8 cellular contexts compared by ENCODE assay signal in the genomic region with DNA sequence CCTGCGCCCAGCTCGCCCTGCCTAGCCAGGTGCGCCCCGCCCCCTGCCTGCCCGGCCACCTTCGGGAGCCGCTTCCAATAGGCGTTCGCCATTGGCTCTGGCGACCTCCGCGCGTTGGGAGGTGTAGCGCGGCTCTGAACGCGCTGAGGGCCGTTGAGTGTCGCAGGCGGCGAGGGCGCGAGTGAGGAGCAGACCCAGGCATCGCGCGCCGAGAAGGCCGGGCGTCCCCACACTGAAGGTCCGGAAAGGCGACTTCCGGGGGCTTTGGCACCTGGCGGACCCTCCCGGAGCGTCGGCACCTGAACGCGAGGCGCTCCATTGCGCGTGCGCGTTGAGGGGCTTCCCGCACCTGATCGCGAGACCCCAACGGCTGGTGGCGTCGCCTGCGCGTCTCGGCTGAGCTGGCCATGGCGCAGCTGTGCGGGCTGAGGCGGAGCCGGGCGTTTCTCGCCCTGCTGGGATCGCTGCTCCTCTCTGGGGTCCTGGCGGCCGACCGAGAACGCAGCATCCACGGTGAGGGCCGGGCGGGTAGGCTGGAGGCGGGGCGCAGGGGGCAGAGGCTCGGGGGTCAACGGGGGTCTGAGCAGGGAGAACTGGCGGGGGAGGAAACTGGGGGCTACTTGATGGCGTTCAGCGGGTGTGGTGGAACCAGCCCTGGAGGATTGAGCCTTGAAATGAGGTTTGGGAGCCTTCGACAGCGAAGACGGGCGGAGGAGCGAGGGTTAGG. TPM values are rescaled to one million over a fixed set of nuclear protein-coding genes. Genes with fewer than 3 reads are reported as not detected.
DNase-seq lines count a peak whose midpoint lies in the region; ATAC-seq and TF ChIP-seq lines count a peak whose summit lies in the region.

A gene with protein sequence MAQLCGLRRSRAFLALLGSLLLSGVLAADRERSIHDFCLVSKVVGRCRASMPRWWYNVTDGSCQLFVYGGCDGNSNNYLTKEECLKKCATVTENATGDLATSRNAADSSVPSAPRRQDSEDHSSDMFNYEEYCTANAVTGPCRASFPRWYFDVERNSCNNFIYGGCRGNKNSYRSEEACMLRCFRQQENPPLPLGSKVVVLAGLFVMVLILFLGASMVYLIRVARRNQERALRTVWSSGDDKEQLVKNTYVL (plus strand): TSS at position 88 of the 727 bp plus-strand sequence. CDS start 320 bp downstream, at position 408.

- POLR2A ChIA-PET in naive thymus-derived CD8-positive, alpha-beta T cell (lab: Charles Lee), result interaction anchor here (0.7 to 2.6 kb wide), 10 partner anchors 21 to 216 kb away, joined by 3 to 11 read pairs (median 4); partner anchors contain the start of genes C19orf33, CATSPERG, PSMD8 and YIF1B

- H3K36me3 ChIP-seq in KOPT-K1 (ENCODE audit: insufficient read depth, low read length), result no peaks in the 10 kb centered on the region

- DNase-seq in activated CD4-positive, alpha-beta T cell treated with anti-CD3 and anti-CD28 coated beads, Interleukin-2, amount 50 U/mL, for 24 hours (ENCODE audit: low read depth in 1 of 2, low spot score in 1 of 2), result peak; percentile 8 to 49
- DNase-seq in erythroblast (lab: John Stamatoyannopoulos, UW) (peak; percentile 80 to 83), type B pancreatic cell (ENCODE audit: extremely low spot score, unreplicated experiment) (peak; percentile 89), NCI-H2196 treated with DMSO at 0.1 percent for 48 hours (lab: John Stamatoyannopoulos, UW; ENCODE audit: unreplicated experiment) (no peak)
- DNase-seq in naive thymus-derived CD8-positive, alpha-beta T cell, result peak in 9 of 10 donors; percentile 34 to 84 (median 63)

- TF ChIP-seq POLR2A in GM18505 (IDR thresholded peaks at IDR 0.05; ENCODE audit: borderline replicate concordance, extremely low read depth, insufficient read depth, insufficient read length), result peak; percentile 57
- TF ChIP-seq POLR2A in erythroblast (IDR thresholded peaks at IDR 0.05; ENCODE audit: low read length), result peak; percentile 74

- peak; percentile 23 for TF ChIP-seq CTCF in type B pancreatic cell (conservative IDR thresholded peaks at IDR 0.05)

- H3K9me3 ChIP-seq in KOPT-K1 (ENCODE audit: insufficient read depth, low read length, poor library complexity, severe bottlenecking), result no peaks in the 10 kb centered on the region

- peak within 1 kb of the TSS; percentile 86 to 95 (median 92) for H3K27ac Mint-ChIP-seq in naive thymus-derived CD8-positive, alpha-beta T cell
- peak within 1 kb of the TSS; percentile 94 for H3K27ac Mint-ChIP-seq in type B pancreatic cell

- H3K4me1 Mint-ChIP-seq in naive thymus-derived CD8-positive, alpha-beta T cell, result peaks cover 27 to 45% (median 41%) of the 10 kb centered on the region in 4 donors
- H3K4me1 Mint-ChIP-seq in type B pancreatic cell (ENCODE audit: unreplicated experiment), result peaks cover 42% of the 10 kb centered on the region

- no peaks in the 10 kb centered on the region for H3K27me3 Mint-ChIP-seq in naive thymus-derived CD8-positive, alpha-beta T cell
- peaks cover 6% of the 10 kb centered on the region for H3K27me3 Mint-ChIP-seq in type B pancreatic cell

- H3K4me3 Mint-ChIP-seq in naive thymus-derived CD8-positive, alpha-beta T cell, result peak within 1 kb of the TSS; percentile 77 to 94 (median 90)
- peak within 1 kb of the TSS; percentile 88 for H3K4me3 Mint-ChIP-seq in type B pancreatic cell

- ATAC-seq in GM18505 (IDR thresholded peaks at IDR 0.05; ENCODE audit: unreplicated experiment) (peak; percentile 42), GM18858 (IDR thresholded peaks at IDR 0.05; ENCODE audit: unreplicated experiment) (no peak)
- ATAC-seq in naive thymus-derived CD8-positive, alpha-beta T cell, result peak; percentile 58 to 70

- H3K36me3 Mint-ChIP-seq in naive thymus-derived CD8-positive, alpha-beta T cell, result peaks cover 0 to 4% (median 0%) of the 10 kb centered on the region in 3 donors
- no peaks in the 10 kb centered on the region for H3K36me3 Mint-ChIP-seq in type B pancreatic cell

- H3K27ac ChIP-seq in KOPT-K1 (ENCODE audit: low read depth, low read length, poor library complexity, severe bottlenecking), result peak within 1 kb of the TSS; percentile 16

- no peaks in the 10 kb centered on the region for H3K9me3 Mint-ChIP-seq in naive thymus-derived CD8-positive, alpha-beta T cell
- no peaks in the 10 kb centered on the region for H3K9me3 Mint-ChIP-seq in type B pancreatic cell

RNA-seq across cellular contexts. Expression of the gene that starts here (rescaled TPM):
- total RNA-seq in naive thymus-derived CD8-positive, alpha-beta T cell, result 10 to 100 TPM; 49.6 to 50.5 TPM
- 100 to 1,000 TPM; 139 to 162 (median 158) TPM for polyA plus RNA-seq in naive thymus-derived CD8-positive, alpha-beta T cell
- 243 and 526 TPM in 2 replicates for total RNA-seq in type B pancreatic cell (ENCODE audit: low replicate concordance)
